ENCODE assay signal across 1 cellular context in the genomic region with DNA sequence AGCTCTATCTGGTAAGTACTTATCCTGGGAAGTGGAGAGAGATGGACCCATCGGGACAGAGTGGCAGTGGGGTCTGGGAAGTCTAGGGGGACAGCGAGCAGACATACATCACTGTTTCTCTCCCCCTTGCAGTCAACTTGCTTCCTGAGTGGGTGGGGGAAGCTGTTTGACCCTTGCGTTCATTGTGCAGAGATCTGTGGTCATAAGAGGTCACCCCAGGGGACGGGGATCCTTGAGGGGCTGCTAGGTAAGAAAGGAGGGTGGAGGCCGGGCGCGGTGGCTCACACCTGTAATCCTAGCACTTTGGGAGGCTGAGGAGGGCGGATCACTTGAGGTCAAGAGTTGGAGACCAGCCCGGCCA.
TF ChIP-seq lines count a peak whose summit lies in the region.

No MANE protein-coding gene starts in this region.

TF ChIP-seq in GM12878, 131 proteins besides CTCF, POLR2A, EP300 and RAD21 (continued from another document):
- no peak for TF ChIP-seq RELA (IDR thresholded peaks at IDR 0.05; ENCODE audit: borderline replicate concordance, partially characterized antibody)
- TF ChIP-seq BCL11A (IDR thresholded peaks at IDR 0.05; ENCODE audit: low read depth, low read length), result no peak
